In genomic region chr3:14902719-14903118, GRCh38 we compare ENCODE assay signal across 22 cellular contexts. TPM values are rescaled to one million over a fixed set of nuclear protein-coding genes. Genes with fewer than 3 reads are reported as not detected.
DNase-seq lines count a peak whose midpoint lies in the region; ATAC-seq and TF ChIP-seq lines count a peak whose summit lies in the region.
"Had no signal": no experiment of that assay in that cellular context is flagged by ENCODE, and none has a peak within 500 bp of the region (broad histone marks: within the 10 kb centered on the region; RNA-seq: fewer than 3 reads in every experiment).

No MANE protein-coding gene starts in this region.

- TF ChIP-seq EP300 in stomach (IDR thresholded peaks at IDR 0.05) = no peak

- no peaks in the 10 kb centered on the region for H3K36me3 Mint-ChIP-seq in CD8-positive, alpha-beta T cell

- DNase-seq in RPMI7951 (ENCODE audit: low read depth) (peak; percentile 46), Right ventricle myocardium superior (peak; percentile 84), myocyte (ENCODE audit: low read depth) (peak; percentile 26), stomach (peak; percentile 49), NCI-H2196 treated with DMSO at 0.1 percent for 48 hours (lab: John Stamatoyannopoulos, UW; ENCODE audit: unreplicated experiment) (no peak), NCI-H1048 (lab: John Stamatoyannopoulos, UW) (no peak)
- no peak for DNase-seq in stimulated activated naive CD4-positive, alpha-beta T cell treated with Interleukin-2 at 50 U/mL for 16 hours (lab: John Stamatoyannopoulos, UW)
- DNase-seq in CD8-positive, alpha-beta T cell = no peak
- DNase-seq: activated CD4-positive, alpha-beta T cell treated with anti-CD3 and anti-CD28 coated beads, Interleukin-2, amount 10 ng/mL, durations not matched to agents 24 days and 14 days; activated CD8-positive, alpha-beta memory T cell treated with anti-CD3 and anti-CD28 coated beads, Interleukin-2, amount 50 U/mL, for 4 hours; CD4-positive, alpha-beta memory T cell; DND-41; KBM-7; NCI-H1105; NCI-H2107; NCI-H524 treated with DMSO at 0.1 percent for 48 hours; SHP77 treated with DMSO at 0.1 percent for 48 hours; stimulated activated CD8-positive, alpha-beta memory T cell treated with anti-CD3 and anti-CD28 coated beads, Interleukin-4, amount 100 ng/mL, for 48 hours had no signal

- H3K27ac ChIP-seq in stomach = peak overlapping the region in 3 of 5 donors; percentile 3 to 37 (median 18)
- no peak overlapping the region for H3K27ac ChIP-seq in CD8-positive, alpha-beta T cell (ENCODE audit: low read depth, low read length)
- H3K27ac ChIP-seq: cardiac muscle cell, epithelial cell of prostate had no signal

- H3K36me3 ChIP-seq in stomach = peaks cover 0 to 23% (median 8%) of the 10 kb centered on the region in 4 donors
- no peaks in the 10 kb centered on the region for H3K36me3 ChIP-seq in CD8-positive, alpha-beta T cell (ENCODE audit: insufficient read depth, low read length)
- H3K36me3 ChIP-seq: cardiac muscle cell had no signal

- ATAC-seq in Right ventricle myocardium superior (ENCODE audit: poor library complexity) = peak; percentile 93
- ATAC-seq in CD8-positive, alpha-beta T cell = no peak
- ATAC-seq: GM23338 had no signal

- H3K4me3 Mint-ChIP-seq in CD8-positive, alpha-beta T cell = no peak overlapping the region
- H3K4me3 Mint-ChIP-seq: activated CD4-positive, alpha-beta T cell treated with anti-CD3 and anti-CD28 coated beads, Interleukin-2, amount 10 ng/mL, durations not matched to agents 24 days and 14 days; CD4-positive, alpha-beta memory T cell; GM23338 had no signal

- no peak for TF ChIP-seq POLR2A in stomach (IDR thresholded peaks at IDR 0.05)

- peaks cover 9% of the 10 kb centered on the region for H3K9me3 Mint-ChIP-seq in CD8-positive, alpha-beta T cell

- intact Hi-C loops in Right ventricle myocardium superior (cut with DNase I) = no loop called here
- intact Hi-C loops in stomach (cut with DNase I; ENCODE audit: low total_unique reads) = no loop called here
- intact Hi-C loops in CD8-positive, alpha-beta T cell (cut with DNase I, micrococcal nuclease) = no loop called here

- CTCF ChIA-PET in CD8-positive, alpha-beta T cell (lab: Charles Lee) = no interaction called here

- peaks cover 15% of the 10 kb centered on the region for H3K27me3 Mint-ChIP-seq in CD8-positive, alpha-beta T cell (ENCODE audit: low read depth)

- H3K9me3 ChIP-seq in stomach = peaks cover 0 to 7% (median 5%) of the 10 kb centered on the region in 4 donors
- H3K9me3 ChIP-seq in CD8-positive, alpha-beta T cell (ENCODE audit: low read length) = no peaks in the 10 kb centered on the region

- H3K4me1 ChIP-seq in stomach = peaks cover 0 to 41% (median 38%) of the 10 kb centered on the region in 4 donors
- no peaks in the 10 kb centered on the region for H3K4me1 ChIP-seq in CD8-positive, alpha-beta T cell (ENCODE audit: insufficient read depth, low read length)

- H3K27ac Mint-ChIP-seq in CD8-positive, alpha-beta T cell = no peak overlapping the region
- H3K27ac Mint-ChIP-seq: activated CD4-positive, alpha-beta T cell treated with anti-CD3 and anti-CD28 coated beads, Interleukin-2, amount 10 ng/mL, durations not matched to agents 24 days and 14 days; CD4-positive, alpha-beta memory T cell; GM23338 had no signal

- no peak for TF ChIP-seq CTCF in stomach (IDR thresholded peaks at IDR 0.05)
- TF ChIP-seq CTCF in CD8-positive, alpha-beta T cell (IDR thresholded peaks at IDR 0.05) = no peak

- WGBS in stomach, 5 donors = 15 to 24% (median 24%) methylated on average over 7 of the region's 7 CpGs

- POLR2A ChIA-PET in CD8-positive, alpha-beta T cell (lab: Charles Lee) = no interaction called here

- H3K27me3 ChIP-seq in stomach = no peaks in the 10 kb centered on the region
- H3K27me3 ChIP-seq in CD8-positive, alpha-beta T cell (ENCODE audit: insufficient read depth, low read length) = no peaks in the 10 kb centered on the region
- H3K27me3 ChIP-seq: cardiac muscle cell had no signal

- no peaks in the 10 kb centered on the region for H3K4me1 Mint-ChIP-seq in CD8-positive, alpha-beta T cell (ENCODE audit: low read depth)

- H3K4me3 ChIP-seq in stomach = no peak overlapping the region
- H3K4me3 ChIP-seq in CD8-positive, alpha-beta T cell (ENCODE audit: low read depth, low read length) = no peak overlapping the region
- H3K4me3 ChIP-seq: cardiac muscle cell, dorsolateral prefrontal cortex, GM23338 had no signal

RNA-seq across cellular contexts. Expression of gene NR2C2, which starts 44.7 kb away (rescaled TPM):
- total RNA-seq in RPMI7951 (2014; rRNA removed; shearing (Covaris generic)) = 23.7 and 30.4 TPM in 2 replicates
- 25.4 TPM for total RNA-seq in Right ventricle myocardium superior
- 25.5 and 36.1 TPM in 2 replicates for total RNA-seq in myocyte
- polyA plus RNA-seq in myocyte (2012) = 21.6 TPM
- total RNA-seq in stomach = 10 to 100 TPM in 4 of 5 donors, 1 to 10 TPM in 1; 8.7 to 73.6 (median 28.6) TPM
- polyA plus RNA-seq in stomach = 1 to 10 TPM; 5.0 to 5.5 (median 5.0) TPM
- total RNA-seq in CD8-positive, alpha-beta T cell = 10 to 100 TPM; 29.9 to 36.8 TPM

Comparison
In these comparisons a context has a peak if more than half of its experiments do, and no peak if none do; other contexts are left out.
1. DNase-seq: peak in RPMI7951 (single experiment), Right ventricle myocardium superior (single experiment), myocyte (single experiment) and stomach (single experiment); none in stimulated activated naive CD4-positive, alpha-beta T cell treated with Interleukin-2 at 50 U/mL for 16 hours (single experiment), NCI-H2196 treated with DMSO at 0.1 percent for 48 hours (single experiment), CD8-positive, alpha-beta T cell (0 of 7) and NCI-H1048 (single experiment).